Comparison of ENCODE assay signal across 19 cellular contexts in genomic region chr2:486381-486780, GRCh38.
DNase-seq lines count a peak whose midpoint lies in the region; ATAC-seq, FAIRE-seq and TF ChIP-seq lines count a peak whose summit lies in the region.
"Had no signal": no experiment of that assay in that cellular context is flagged by ENCODE, and none has a peak within 500 bp of the region (broad histone marks: within the 10 kb centered on the region; RNA-seq: fewer than 3 reads in every experiment).

No MANE protein-coding gene starts in this region.

- BruUV-seq in HepG2 (replicated peaks; lab: Mats Ljungman, UMichigan), result no TSS peak

- CTCF ChIA-PET in HepG2 (lab: Yijun Ruan, JAX; ENCODE audit: low intra/inter-chr PET ratio, low total read pairs) (no interaction called here), SK-N-SH (lab: Yijun Ruan, JAX) (interaction anchor here (1.3 kb wide), 1 partner anchor 181 kb away, joined by 3 read pairs; no protein-coding TSS in a partner anchor)

- in situ Hi-C loops in HepG2 (cut with HindIII; ENCODE audit: extremely low pct_ligation_motif_present, low pct_unique_long_range_greater_than_20kb), result no loop called here

- ATAC-seq in HepG2, result peak; percentile 31; the same call in 2 of the 3 replicates
- ATAC-seq in right lobe of liver, result no peak
- ATAC-seq in left ventricle myocardium superior, result no peak
- no peak for ATAC-seq in GM18858 (IDR thresholded peaks at IDR 0.05; ENCODE audit: unreplicated experiment)

- TF ChIP-seq CTCF in HepG2 (CRISPR knock-in tag; IDR thresholded peaks at IDR 0.05) (no peak), right lobe of liver (IDR thresholded peaks at IDR 0.05) (no peak), SK-N-SH (IDR thresholded peaks at IDR 0.05) (no peak)

- H3K36me3 ChIP-seq in HepG2 (replicated peaks in 1 of 2; ENCODE audit: control insufficient read depth in 1 of 2, insufficient read depth in 2 of 2, low read length in 2 of 2) (no peaks in the 10 kb centered on the region), right lobe of liver (no peaks in the 10 kb centered on the region), SK-N-SH (replicated peaks in 1 of 2; ENCODE audit: control insufficient read depth in 1 of 2, insufficient read depth in 2 of 2, low read length in 1 of 2) (no peaks in the 10 kb centered on the region)
- H3K36me3 ChIP-seq: BE2C had no signal

- POLR2A ChIA-PET in HepG2 (lab: Yijun Ruan, JAX) (no interaction called here), SK-N-SH (lab: Yijun Ruan, JAX) (no interaction called here)

- no peak overlapping the region for H3K9ac ChIP-seq in HepG2 (ENCODE audit: insufficient read depth, low read depth, low read length)
- H3K9ac ChIP-seq in SK-N-SH, result no peak overlapping the region
- H3K9ac ChIP-seq: KMS-11 had no signal

- H3K9me2 ChIP-seq in SK-N-SH, result no peaks in the 10 kb centered on the region

- H4K20me1 ChIP-seq in HepG2 (ENCODE audit: insufficient read depth, low read length) (no peaks in the 10 kb centered on the region), SK-N-SH (ENCODE audit: insufficient read depth) (no peaks in the 10 kb centered on the region)

- no peaks in the 10 kb centered on the region for H3K4me1 ChIP-seq in HepG2 (ENCODE audit: insufficient read depth, low read length)
- H3K4me1 ChIP-seq in right lobe of liver, result no peaks in the 10 kb centered on the region
- H3K4me1 ChIP-seq in SK-N-SH (ENCODE audit: control insufficient read depth in 1 of 2, insufficient read depth in 2 of 2, low read depth in 1 of 2, low read length in 1 of 2), result peaks cover 0 to 2% of the 10 kb centered on the region in 2 experiments; a peak in 1 of 4 replicates
- H3K4me1 ChIP-seq: BE2C had no signal

- WGBS in HepG2 (ENCODE audit: low lambda C conversion rate), result 32% methylated on average over 11 of the region's 11 CpGs
- 93% methylated on average over 3 of the region's 11 CpGs for WGBS in right lobe of liver (ENCODE audit: insufficient coverage, low coverage, low lambda C conversion rate, missing lambda C conversion rate)
- WGBS in SK-N-SH (ENCODE audit: low lambda C conversion rate), result 69% methylated on average over 10 of the region's 11 CpGs

- H3K4me3 ChIP-seq in HepG2 (replicated peaks in 1 of 3; ENCODE audit: insufficient read depth in 1 of 3, low read depth in 2 of 3, low read length in 3 of 3) (no peak overlapping the region), right lobe of liver (no peak overlapping the region), SK-N-SH (ENCODE audit: low read depth in 2 of 2, low read length in 1 of 2) (no peak overlapping the region)
- H3K4me3 ChIP-seq: SK-N-MC had no signal

- H3K27me3 ChIP-seq in HepG2 (ENCODE audit: control insufficient read depth in 1 of 2, insufficient read depth in 2 of 2, low read length in 2 of 2) (peaks cover 8 to 57% of the 10 kb centered on the region in 2 experiments), right lobe of liver (no peaks in the 10 kb centered on the region), SK-N-SH (ENCODE audit: insufficient read depth) (no peaks in the 10 kb centered on the region)
- H3K27me3 ChIP-seq: BE2C had no signal

- DNase-seq in HepG2 (ENCODE audit: low spot score), result no peak
- no peak for DNase-seq in right lobe of liver
- peak; percentile 14 for DNase-seq in NCI-H510A treated with DMSO at 0.1 percent for 48 hours (lab: John Stamatoyannopoulos, UW)
- DNase-seq in myocyte (ENCODE audit: low read depth), result peak; percentile 10
- DNase-seq in left ventricle myocardium superior, result no peak
- no peak for DNase-seq in SK-N-SH
- DNase-seq: BE2C, DND-41, GOT3, HCEC 1CT, IMR-90, NCI-H1105, NCI-H187, NCI-H2227 treated with DMSO at 0.1 percent for 48 hours had no signal

- TF ChIP-seq EP300 in HepG2 (IDR thresholded peaks at IDR 0.05; ENCODE audit: low read depth in 2 of 2, low read length in 2 of 2) (no peak), HepG2 (CRISPR knock-in tag; IDR thresholded peaks at IDR 0.05; ENCODE audit: borderline replicate concordance) (no peak), SK-N-SH (IDR thresholded peaks at IDR 0.05; ENCODE audit: borderline replicate concordance in 1 of 2, low read depth in 1 of 2, low read length in 1 of 2) (no peak)

- H2AFZ ChIP-seq in HepG2 (ENCODE audit: low read length), result no peak overlapping the region
- no peak overlapping the region for H2AFZ ChIP-seq in SK-N-SH (ENCODE audit: low read depth)

- TF ChIP-seq RAD21 in HepG2 (CRISPR knock-in tag; IDR thresholded peaks at IDR 0.05), result no peak
- no peak for TF ChIP-seq RAD21 in SK-N-SH (IDR thresholded peaks at IDR 0.05; ENCODE audit: low read length)

- no peak for FAIRE-seq in HepG2 (lab: Jason Lieb, UNC)
- FAIRE-seq: GM12891, HTR-8/SVneo had no signal

- H3K79me2 ChIP-seq in HepG2 (ENCODE audit: insufficient read depth, low read length) (no peaks in the 10 kb centered on the region), SK-N-SH (ENCODE audit: insufficient read depth) (no peaks in the 10 kb centered on the region)

- H3K9me3 ChIP-seq in HepG2 (ENCODE audit: low read length) (no peaks in the 10 kb centered on the region), right lobe of liver (no peaks in the 10 kb centered on the region), SK-N-SH (peaks cover 11% of the 10 kb centered on the region; the same call in 1 of the 2 replicates)
- H3K9me3 ChIP-seq: BE2C had no signal

- intact Hi-C loops in HepG2 (cut with micrococcal nuclease; ENCODE audit: unreplicated experiment) (no loop called here), right lobe of liver (cut with DNase I) (no loop called here), left ventricle myocardium superior (cut with micrococcal nuclease) (no loop called here)

- H3K4me2 ChIP-seq in HepG2 (ENCODE audit: low read depth, low read length), result no peak overlapping the region
- no peak overlapping the region for H3K4me2 ChIP-seq in SK-N-SH
- H3K4me2 ChIP-seq: KMS-11 had no signal

- TF ChIP-seq POLR2A in HepG2 (IDR thresholded peaks at IDR 0.05; ENCODE audit: insufficient read depth in 1 of 2, low read depth in 2 of 2, low read length in 2 of 2), result no peak
- no peak for TF ChIP-seq POLR2A in right lobe of liver (IDR thresholded peaks at IDR 0.05)

- no peaks in the 10 kb centered on the region for H3F3A ChIP-seq in SK-N-SH (replicated peaks; ENCODE audit: insufficient read depth)

- H3K27ac ChIP-seq in HepG2 (ENCODE audit: extremely low read length, insufficient read depth, low read length), result no peak overlapping the region
- H3K27ac ChIP-seq in right lobe of liver, result no peak overlapping the region
- no peak overlapping the region for H3K27ac ChIP-seq in SK-N-SH (ENCODE audit: low read depth in 2 of 2, low read length in 1 of 2)
- H3K27ac ChIP-seq: KMS-11, SK-N-MC had no signal

TF ChIP-seq in HepG2, 621 proteins besides CTCF, POLR2A, EP300 and RAD21 (continues in another document):
- TF ChIP-seq RBAK (CRISPR knock-in tag; IDR thresholded peaks at IDR 0.05) (no peak), SMYD3 (CRISPR knock-in tag; IDR thresholded peaks at IDR 0.05) (no peak), ELK4 (CRISPR knock-in tag; IDR thresholded peaks at IDR 0.05; ENCODE audit: borderline replicate concordance) (no peak), ZNF775 (CRISPR knock-in tag; IDR thresholded peaks at IDR 0.05; ENCODE audit: borderline replicate concordance) (no peak), SRSF4 (IDR thresholded peaks at IDR 0.05; ENCODE audit: low read depth, low read length, poor library complexity, severe bottlenecking) (no peak), ZNF780A (CRISPR knock-in tag; IDR thresholded peaks at IDR 0.05) (no peak), U2AF1 (optimal IDR thresholded peaks at IDR 0.05; ENCODE audit: low read depth, low read length) (no peak), RARA (CRISPR knock-in tag; IDR thresholded peaks at IDR 0.05) (no peak), GATA4 (IDR thresholded peaks at IDR 0.05; ENCODE audit: borderline replicate concordance, low read depth) (no peak), ZNF7 (CRISPR knock-in tag; IDR thresholded peaks at IDR 0.05) (no peak)

TF ChIP-seq in SK-N-SH, 30 proteins besides CTCF, POLR2A, EP300 and RAD21 (continues in another document):
- TF ChIP-seq TAF1 (IDR thresholded peaks at IDR 0.05; ENCODE audit: borderline replicate concordance, low read depth, low read length), result no peak
- TF ChIP-seq IRF3 (IDR thresholded peaks at IDR 0.05; ENCODE audit: low read depth, low read length), result no peak
- no peak for TF ChIP-seq ELF1 (IDR thresholded peaks at IDR 0.05)
- TF ChIP-seq NRF1 (IDR thresholded peaks at IDR 0.05; ENCODE audit: low read depth, low read length), result no peak
- no peak for TF ChIP-seq NFIC (IDR thresholded peaks at IDR 0.05; ENCODE audit: borderline replicate concordance)
- TF ChIP-seq FOXJ3 (CRISPR knock-in tag; IDR thresholded peaks at IDR 0.05), result no peak
- no peak for TF ChIP-seq POLR2AphosphoS5 (IDR thresholded peaks at IDR 0.05; ENCODE audit: low read depth, low read length)
- TF ChIP-seq SMC3 (IDR thresholded peaks at IDR 0.05; ENCODE audit: low read depth, low read length), result no peak
- TF ChIP-seq, protein P1, sequence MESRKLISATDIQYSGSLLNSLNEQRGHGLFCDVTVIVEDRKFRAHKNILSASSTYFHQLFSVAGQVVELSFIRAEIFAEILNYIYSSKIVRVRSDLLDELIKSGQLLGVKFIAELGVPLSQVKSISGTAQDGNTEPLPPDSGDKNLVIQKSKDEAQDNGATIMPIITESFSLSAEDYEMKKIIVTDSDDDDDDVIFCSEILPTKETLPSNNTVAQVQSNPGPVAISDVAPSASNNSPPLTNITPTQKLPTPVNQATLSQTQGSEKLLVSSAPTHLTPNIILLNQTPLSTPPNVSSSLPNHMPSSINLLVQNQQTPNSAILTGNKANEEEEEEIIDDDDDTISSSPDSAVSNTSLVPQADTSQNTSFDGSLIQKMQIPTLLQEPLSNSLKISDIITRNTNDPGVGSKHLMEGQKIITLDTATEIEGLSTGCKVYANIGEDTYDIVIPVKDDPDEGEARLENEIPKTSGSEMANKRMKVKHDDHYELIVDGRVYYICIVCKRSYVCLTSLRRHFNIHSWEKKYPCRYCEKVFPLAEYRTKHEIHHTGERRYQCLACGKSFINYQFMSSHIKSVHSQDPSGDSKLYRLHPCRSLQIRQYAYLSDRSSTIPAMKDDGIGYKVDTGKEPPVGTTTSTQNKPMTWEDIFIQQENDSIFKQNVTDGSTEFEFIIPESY (IDR thresholded peaks at IDR 0.05; ENCODE audit: borderline replicate concordance, low read depth), result no peak
- TF ChIP-seq MEF2A (IDR thresholded peaks at IDR 0.05; ENCODE audit: borderline replicate concordance, low read depth), result no peak
- TF ChIP-seq CHD2 (IDR thresholded peaks at IDR 0.05; ENCODE audit: low read length, partially characterized antibody), result no peak
- TF ChIP-seq GABPA (IDR thresholded peaks at IDR 0.05; ENCODE audit: low read depth), result no peak
- TF ChIP-seq MXI1 (IDR thresholded peaks at IDR 0.05; ENCODE audit: low read depth, low read length), result no peak

Comparison
In these comparisons a context has a peak if more than half of its experiments do, and no peak if none do; other contexts are left out.
1. DNase-seq: peak in NCI-H510A treated with DMSO at 0.1 percent for 48 hours (single experiment) and myocyte (single experiment); none in HepG2 (single experiment), right lobe of liver (0 of 3), left ventricle myocardium superior (single experiment) and SK-N-SH (single experiment).